Comparison of ENCODE assay signal across 26 cellular contexts in the genomic region with DNA sequence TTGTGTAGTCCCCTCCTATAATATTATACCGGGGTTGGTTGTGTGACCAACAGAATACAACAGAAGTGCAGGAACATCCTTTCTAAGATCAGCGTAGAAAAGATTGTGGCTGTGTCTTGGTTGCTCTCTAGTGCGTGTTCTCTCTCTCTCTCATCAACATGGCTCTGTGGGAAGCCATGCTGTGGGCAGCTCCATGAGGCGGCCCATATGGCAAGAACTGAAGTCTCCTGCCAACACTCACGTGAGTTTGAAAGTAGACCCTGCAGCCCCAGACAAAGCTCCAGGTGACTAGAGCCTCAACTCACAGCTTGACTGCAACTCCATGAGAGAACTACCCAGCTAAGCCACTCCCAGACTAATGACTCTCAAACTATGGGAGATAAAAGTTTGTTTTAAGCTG.
"Had no signal": no experiment of that assay in that cellular context is flagged by ENCODE, and none has a peak within 500 bp of the region (broad histone marks: within the 10 kb centered on the region; RNA-seq: fewer than 3 reads in every experiment).

No MANE protein-coding gene starts in this region.

- H3K36me3 ChIP-seq: ascending aorta, breast epithelium, cardiac muscle cell, gastrocnemius medialis, heart left ventricle had no signal

- H3K4me1 ChIP-seq: ascending aorta, breast epithelium, gastrocnemius medialis, heart left ventricle had no signal

- H3K4me3 ChIP-seq: ascending aorta, breast epithelium, cardiac muscle cell, gastrocnemius medialis, heart left ventricle had no signal

- DNase-seq: activated CD4-positive, alpha-beta memory T cell treated with anti-CD3 and anti-CD28 coated beads, Interleukin-2, amount 10 ng/mL, durations not matched to agents 7 days and 5 days; activated CD4-positive, alpha-beta T cell treated with anti-CD3 and anti-CD28 coated beads for 36 hours; activated CD4-positive, alpha-beta T cell treated with anti-CD3 and anti-CD28 coated beads, Interleukin-2, amount 10 ng/mL, durations not matched to agents 7 days and 5 days; activated CD4-positive, alpha-beta T cell treated with anti-CD3 and anti-CD28 coated beads, Interleukin-2, amount 50 U/mL, for 4 hours; activated CD4-positive, CD25-positive, alpha-beta regulatory T cell; activated CD4-positive, CD25-positive, alpha-beta regulatory T cell treated with anti-CD3 and anti-CD28 coated beads, Interleukin-2, amount 50 U/mL, for 72 hours; activated CD8-positive, alpha-beta memory T cell treated with anti-CD3 and anti-CD28 coated beads, Interleukin-2, amount 50 U/mL, for 48 hours; activated gamma-delta T cell; activated naive CD4-positive, alpha-beta T cell; activated naive CD4-positive, alpha-beta T cell treated with anti-CD3 and anti-CD28 coated beads, Interleukin-2, amount 10 ng/mL, durations not matched to agents 7 days and 5 days; activated naive CD8-positive, alpha-beta T cell treated with anti-CD3 and anti-CD28 coated beads, Interleukin-2, amount 10 ng/mL, durations not matched to agents 7 days and 5 days; activated T-cell treated with anti-CD3 and anti-CD28 coated beads for 4 hours; activated T-cell treated with anti-CD3 and anti-CD28 coated beads, Interleukin-2, amount 50 U/mL, for 24 hours; activated T-cell treated with anti-CD3 and anti-CD28 coated beads, Interleukin-2, amount 50 U/mL, for 72 hours; central memory CD4-positive, alpha-beta T cell; cortex of kidney; effector memory CD4-positive, alpha-beta T cell; endodermal cell; foreskin keratinocyte; gastrocnemius medialis; glutamatergic neuron; heart left ventricle; T-helper 2 cell had no signal

- H3K27me3 ChIP-seq: ascending aorta, breast epithelium, cardiac muscle cell, foreskin keratinocyte, gastrocnemius medialis, heart left ventricle had no signal

- H3K9me3 ChIP-seq: ascending aorta, breast epithelium, gastrocnemius medialis, heart left ventricle had no signal

- H3K27ac ChIP-seq: ascending aorta, breast epithelium, cardiac muscle cell, foreskin keratinocyte, gastrocnemius medialis, heart left ventricle had no signal
